In the genomic region with DNA sequence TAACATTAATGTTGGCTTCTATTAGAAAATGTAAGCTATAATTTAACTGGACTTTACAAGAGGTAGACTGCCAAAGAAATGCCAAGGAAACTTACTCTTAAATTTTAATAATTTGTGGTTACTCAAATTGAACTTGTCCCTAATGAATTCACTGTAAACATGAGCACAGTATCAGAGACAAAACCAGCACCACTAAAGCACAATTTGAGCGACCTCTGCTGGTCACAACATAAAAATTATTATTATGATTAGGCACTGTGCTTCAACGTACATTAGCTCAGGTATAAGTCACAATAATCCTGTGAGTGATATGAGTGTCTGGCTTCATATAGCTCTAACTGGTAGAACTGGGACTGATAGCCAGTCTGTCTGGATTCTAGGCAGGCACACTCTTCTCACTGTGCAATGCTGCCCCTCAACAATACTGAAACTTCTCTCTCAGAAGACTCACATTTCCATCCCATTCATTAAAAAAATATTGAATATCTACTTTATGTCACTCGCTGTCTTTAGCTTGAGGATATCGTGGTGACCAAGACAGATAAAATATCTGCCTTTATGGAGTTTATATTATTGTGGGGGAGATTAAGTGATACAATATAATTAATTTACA, we compare ENCODE assay signal across 9 cellular contexts. TPM values are rescaled to one million over a fixed set of nuclear protein-coding genes. Genes with fewer than 3 reads are reported as not detected.
A peak's percentile ranks its signal among the peaks of the same experiment; 100 is the strongest.
DNase-seq lines count a peak whose midpoint lies in the region; ATAC-seq, FAIRE-seq and TF ChIP-seq lines count a peak whose summit lies in the region.
"Had no signal": no experiment of that assay in that cellular context is flagged by ENCODE, and none has a peak within 500 bp of the region (broad histone marks: within the 10 kb centered on the region; RNA-seq: fewer than 3 reads in every experiment).

No MANE protein-coding gene starts in this region.

- H3K36me3 Mint-ChIP-seq in immature natural killer cell (peaks cover 4 to 21% (median 12%) of the 10 kb centered on the region in 3 donors), neural progenitor cell (peaks cover 2% of the 10 kb centered on the region)
- H3K36me3 Mint-ChIP-seq in activated CD8-positive, alpha-beta T cell treated with anti-CD3 and anti-CD28 coated beads, Interleukin-2, amount 10 ng/mL, durations not matched to agents 7 days and 5 days (ENCODE audit: low read depth) = peaks cover 27% of the 10 kb centered on the region
- H3K36me3 Mint-ChIP-seq: naive B cell had no signal

- TF ChIP-seq CTCF in neural progenitor cell (IDR thresholded peaks at IDR 0.05) = no peak

- POLR2A ChIA-PET in activated CD8-positive, alpha-beta T cell treated with anti-CD3 and anti-CD28 coated beads, Interleukin-2, amount 10 ng/mL, durations not matched to agents 7 days and 5 days (lab: Charles Lee) = no interaction called here

- H3F3A ChIP-seq in neural progenitor cell (ENCODE audit: low read depth) = no peaks in the 10 kb centered on the region

- no peaks in the 10 kb centered on the region for H3K27me3 ChIP-seq in neural progenitor cell

- H3K4me2 ChIP-seq in neural progenitor cell = no peak overlapping the region

- peaks cover 5% of the 10 kb centered on the region for H3K4me1 ChIP-seq in neural progenitor cell

- H3K27ac Mint-ChIP-seq in immature natural killer cell (no peak overlapping the region), neural progenitor cell (no peak overlapping the region)
- H3K27ac Mint-ChIP-seq in activated CD8-positive, alpha-beta T cell treated with anti-CD3 and anti-CD28 coated beads, Interleukin-2, amount 10 ng/mL, durations not matched to agents 7 days and 5 days = no peak overlapping the region

- H3K79me2 ChIP-seq in neural progenitor cell (ENCODE audit: low read depth) = no peaks in the 10 kb centered on the region

- no peak overlapping the region for H3K9ac ChIP-seq in neural progenitor cell

- H3K4me3 ChIP-seq in neural progenitor cell = no peak overlapping the region

- H4K20me1 ChIP-seq in neural progenitor cell (ENCODE audit: low read depth) = no peaks in the 10 kb centered on the region

- FAIRE-seq in TTC549 (lab: Jason Lieb, UNC) = peak; percentile 39

- peaks cover 5% of the 10 kb centered on the region for H3K36me3 ChIP-seq in neural progenitor cell

- H3K27ac ChIP-seq in neural progenitor cell = no peak overlapping the region

- H3K4me1 Mint-ChIP-seq in immature natural killer cell (peaks cover 0 to 4% of the 10 kb centered on the region in 2 donors), neural progenitor cell (no peaks in the 10 kb centered on the region)
- peaks cover 2% of the 10 kb centered on the region for H3K4me1 Mint-ChIP-seq in activated CD8-positive, alpha-beta T cell treated with anti-CD3 and anti-CD28 coated beads, Interleukin-2, amount 10 ng/mL, durations not matched to agents 7 days and 5 days (ENCODE audit: low read depth)
- H3K4me1 Mint-ChIP-seq: naive B cell had no signal

- H3K4me3 Mint-ChIP-seq in immature natural killer cell (no peak overlapping the region), neural progenitor cell (no peak overlapping the region)
- no peak overlapping the region for H3K4me3 Mint-ChIP-seq in activated CD8-positive, alpha-beta T cell treated with anti-CD3 and anti-CD28 coated beads, Interleukin-2, amount 10 ng/mL, durations not matched to agents 7 days and 5 days
- H3K4me3 Mint-ChIP-seq: naive B cell had no signal

- H3K9me3 ChIP-seq in neural progenitor cell (ENCODE audit: low read depth) = no peaks in the 10 kb centered on the region

- peak; percentile 84 for ATAC-seq in GM19372 (IDR thresholded peaks at IDR 0.05; ENCODE audit: low read depth, unreplicated experiment)
- peak; percentile 96 for ATAC-seq in HG03378 (IDR thresholded peaks at IDR 0.05; ENCODE audit: unreplicated experiment)
- no peak for ATAC-seq in activated CD8-positive, alpha-beta T cell treated with anti-CD3 and anti-CD28 coated beads, Interleukin-2, amount 10 ng/mL, durations not matched to agents 7 days and 5 days

- H3K9me3 Mint-ChIP-seq in immature natural killer cell = no peaks in the 10 kb centered on the region
- H3K9me3 Mint-ChIP-seq in activated CD8-positive, alpha-beta T cell treated with anti-CD3 and anti-CD28 coated beads, Interleukin-2, amount 10 ng/mL, durations not matched to agents 7 days and 5 days (ENCODE audit: insufficient read depth) = no peaks in the 10 kb centered on the region
- no peaks in the 10 kb centered on the region for H3K9me3 Mint-ChIP-seq in neural progenitor cell
- H3K9me3 Mint-ChIP-seq: naive B cell had no signal

- H2AFZ ChIP-seq in neural progenitor cell (replicated peaks) = no peak overlapping the region

- CTCF ChIA-PET in activated CD8-positive, alpha-beta T cell treated with anti-CD3 and anti-CD28 coated beads, Interleukin-2, amount 10 ng/mL, durations not matched to agents 7 days and 5 days (lab: Charles Lee) = interaction anchor here (0.8 to 2.5 kb wide), 6 partner anchors 8 to 182 kb away, joined by 3 to 7 read pairs (median 6); a partner anchor contains a TSS

- DNase-seq in DMS53 treated with DMSO at 0.1 percent for 48 hours (lab: John Stamatoyannopoulos, UW; ENCODE audit: unreplicated experiment) (peak; percentile 12), immature natural killer cell (peak in 2 of 3 donors; percentile 5 to 30), neural progenitor cell (ENCODE audit: low spot score) (no peak)
- no peak for DNase-seq in activated CD8-positive, alpha-beta T cell treated with anti-CD3 and anti-CD28 coated beads, Interleukin-2, amount 10 ng/mL, durations not matched to agents 7 days and 5 days
- no peak for DNase-seq in activated CD8-positive, alpha-beta memory T cell treated with anti-CD3 and anti-CD28 coated beads, Interleukin-2, amount 50 U/mL, for 48 hours
- DNase-seq: naive B cell had no signal

- H3K27me3 Mint-ChIP-seq in immature natural killer cell (ENCODE audit: low read depth in 3 of 3) (no peaks in the 10 kb centered on the region), neural progenitor cell (ENCODE audit: insufficient read depth, low read depth) (no peaks in the 10 kb centered on the region)
- H3K27me3 Mint-ChIP-seq in activated CD8-positive, alpha-beta T cell treated with anti-CD3 and anti-CD28 coated beads, Interleukin-2, amount 10 ng/mL, durations not matched to agents 7 days and 5 days (ENCODE audit: low read depth) = no peaks in the 10 kb centered on the region
- H3K27me3 Mint-ChIP-seq: naive B cell had no signal

RNA-seq across cellular contexts. Expression of a gene that starts 8.0 kb away (rescaled TPM):
- 1 to 10 TPM; 1.7 to 3.4 (median 1.9) TPM for polyA plus RNA-seq in immature natural killer cell
- 10 to 100 TPM; 11.4 to 13.7 TPM for total RNA-seq in activated CD8-positive, alpha-beta T cell treated with anti-CD3 and anti-CD28 coated beads, Interleukin-2, amount 10 ng/mL, durations not matched to agents 7 days and 5 days
- 20.9 and 21.1 TPM in 2 replicates for total RNA-seq in neural progenitor cell (ENCODE audit: low replicate concordance)

Comparison
In these comparisons a context has a peak if more than half of its experiments do, and no peak if none do; other contexts are left out.
1. DNase-seq: peak in DMS53 treated with DMSO at 0.1 percent for 48 hours (single experiment) and immature natural killer cell (2 of 3); none in activated CD8-positive, alpha-beta T cell treated with anti-CD3 and anti-CD28 coated beads, Interleukin-2, amount 10 ng/mL, durations not matched to agents 7 days and 5 days (single experiment), neural progenitor cell (single experiment) and activated CD8-positive, alpha-beta memory T cell treated with anti-CD3 and anti-CD28 coated beads, Interleukin-2, amount 50 U/mL, for 48 hours (single experiment).